ENCODE assay signal across 15 cellular contexts in the genomic region with DNA sequence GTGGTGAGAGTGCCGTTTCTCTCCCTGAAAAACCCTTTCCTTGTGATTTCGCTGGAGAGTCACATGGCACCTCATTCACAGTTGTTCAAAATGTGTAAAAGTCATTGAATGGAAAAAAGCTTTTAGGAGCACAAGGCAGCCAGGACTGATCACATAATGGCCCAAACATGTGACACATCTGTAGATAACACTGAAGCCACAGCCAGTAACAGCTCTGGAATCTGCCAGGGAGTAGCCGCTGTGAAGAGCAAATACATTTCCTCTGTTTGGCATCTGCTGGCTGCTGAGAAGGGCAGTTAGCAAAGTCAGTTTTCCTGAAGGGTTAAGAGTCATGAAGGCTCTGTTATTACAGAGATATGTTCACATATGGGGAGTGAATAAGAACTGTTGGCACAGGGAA.
DNase-seq lines count a peak whose midpoint lies in the region; ATAC-seq and TF ChIP-seq lines count a peak whose summit lies in the region.
"Had no signal": no experiment of that assay in that cellular context is flagged by ENCODE, and none has a peak within 500 bp of the region (broad histone marks: within the 10 kb centered on the region; RNA-seq: fewer than 3 reads in every experiment).

No MANE protein-coding gene starts in this region.

- H3K4me3 ChIP-seq in cardiac muscle cell (no peak overlapping the region), right atrium auricular region (no peak overlapping the region), right cardiac atrium (ENCODE audit: low read length) (no peak overlapping the region), psoas muscle (no peak overlapping the region), gastroesophageal sphincter (no peak overlapping the region)
- H3K4me3 ChIP-seq: SJCRH30, suprapubic skin had no signal

- DNase-seq in cardiac muscle cell (ENCODE audit: low read depth in 1 of 2, low spot score in 1 of 2) (peak; percentile 28 to 57), right atrium auricular region (ENCODE audit: low spot score) (no peak), amniotic epithelial cell (ENCODE audit: low read depth) (peak; percentile 61), right cardiac atrium (peak in 2 of 3 donors; percentile 18 to 41), SKM-1 (lab: John Stamatoyannopoulos, UW; ENCODE audit: unreplicated experiment) (no peak), psoas muscle (no peak)
- no peak for DNase-seq in activated CD8-positive, alpha-beta memory T cell treated with anti-CD3 and anti-CD28 coated beads, Interleukin-2, amount 50 U/mL, for 4 hours
- DNase-seq: activated CD8-positive, alpha-beta T cell treated with anti-CD3 and anti-CD28 coated beads for 36 hours; activated effector memory CD4-positive, alpha-beta T cell treated with anti-CD3 and anti-CD28 coated beads, Interleukin-2, amount 50 U/mL, for 16 hours; mammary epithelial cell; NCI-H2081 treated with DMSO at 0.1 percent for 48 hours; NCI-H774; SJCRH30 had no signal

- no peak for TF ChIP-seq EP300 in gastroesophageal sphincter (IDR thresholded peaks at IDR 0.05)

- no peaks in the 10 kb centered on the region for H3K9me3 ChIP-seq in cardiac muscle cell (ENCODE audit: low read depth)
- H3K9me3 ChIP-seq in right atrium auricular region, result no peaks in the 10 kb centered on the region
- H3K9me3 ChIP-seq in right cardiac atrium (ENCODE audit: control insufficient read depth, low read length), result no peaks in the 10 kb centered on the region
- no peaks in the 10 kb centered on the region for H3K9me3 ChIP-seq in psoas muscle
- H3K9me3 ChIP-seq in gastroesophageal sphincter, result no peaks in the 10 kb centered on the region
- H3K9me3 ChIP-seq: SJCRH30, suprapubic skin had no signal

- H3K4me1 ChIP-seq in cardiac muscle cell (ENCODE audit: low read depth) (peaks cover 11% of the 10 kb centered on the region), right atrium auricular region (peaks cover 0 to 3% of the 10 kb centered on the region in 2 donors), right cardiac atrium (ENCODE audit: control insufficient read depth, insufficient read depth, low read length) (peaks cover 2% of the 10 kb centered on the region), psoas muscle (no peaks in the 10 kb centered on the region), gastroesophageal sphincter (no peaks in the 10 kb centered on the region)
- H3K4me1 ChIP-seq: SJCRH30, suprapubic skin had no signal

- TF ChIP-seq CTCF in cardiac muscle cell (IDR thresholded peaks at IDR 0.05; ENCODE audit: low read depth, low read length) (no peak), right atrium auricular region (IDR thresholded peaks at IDR 0.05) (no peak), psoas muscle (IDR thresholded peaks at IDR 0.05) (no peak), gastroesophageal sphincter (IDR thresholded peaks at IDR 0.05) (no peak)

- intact Hi-C loops in right cardiac atrium (cut with DNase I), result no loop called here
- intact Hi-C loops in psoas muscle (cut with DNase I), result no loop called here

- WGBS in right cardiac atrium, result 21% methylated on average over 3 of the region's 3 CpGs
- 58 to 73% (median 73%) methylated on average over 3 of the region's 3 CpGs for WGBS in psoas muscle, 3 donors
- WGBS in gastroesophageal sphincter (ENCODE audit: low coverage in 1 of 2), 2 donors, result 56 to 60% methylated on average over 2 to 3 of the region's 3 CpGs

- H3K27ac ChIP-seq in cardiac muscle cell, result peak overlapping the region; percentile 4
- H3K27ac ChIP-seq in right atrium auricular region, result no peak overlapping the region
- no peak overlapping the region for H3K27ac ChIP-seq in right cardiac atrium (ENCODE audit: low read length)
- no peak overlapping the region for H3K27ac ChIP-seq in psoas muscle
- H3K27ac ChIP-seq in gastroesophageal sphincter, result no peak overlapping the region
- H3K27ac ChIP-seq: SJCRH30, suprapubic skin had no signal

- no peaks in the 10 kb centered on the region for H3K36me3 ChIP-seq in cardiac muscle cell
- no peaks in the 10 kb centered on the region for H3K36me3 ChIP-seq in right atrium auricular region
- H3K36me3 ChIP-seq in psoas muscle (ENCODE audit: insufficient read depth in 1 of 2, low read depth in 1 of 2), result no peaks in the 10 kb centered on the region
- H3K36me3 ChIP-seq in gastroesophageal sphincter, result no peaks in the 10 kb centered on the region
- H3K36me3 ChIP-seq: SJCRH30, suprapubic skin had no signal

- peak; percentile 86 to 88 for ATAC-seq in right cardiac atrium
- no peak for ATAC-seq in psoas muscle
- ATAC-seq in gastroesophageal sphincter, result no peak
- ATAC-seq: activated CD8-positive, alpha-beta T cell treated with anti-CD3 and anti-CD28 coated beads for 36 hours had no signal

- no peak for TF ChIP-seq POLR2A in gastroesophageal sphincter (IDR thresholded peaks at IDR 0.05)

- H3K27me3 ChIP-seq in cardiac muscle cell (no peaks in the 10 kb centered on the region), right atrium auricular region (no peaks in the 10 kb centered on the region), right cardiac atrium (ENCODE audit: control insufficient read depth, insufficient read depth) (no peaks in the 10 kb centered on the region), psoas muscle (ENCODE audit: insufficient read depth in 3 of 3, low read length in 2 of 3) (no peaks in the 10 kb centered on the region), gastroesophageal sphincter (no peaks in the 10 kb centered on the region)
- H3K27me3 ChIP-seq: SJCRH30, suprapubic skin had no signal

Comparison
In these comparisons a context has a peak if more than half of its experiments do, and no peak if none do; other contexts are left out.
1. DNase-seq: peak in cardiac muscle cell (2 of 2), amniotic epithelial cell (single experiment) and right cardiac atrium (2 of 3); none in right atrium auricular region (single experiment), SKM-1 (single experiment), psoas muscle (0 of 2) and activated CD8-positive, alpha-beta memory T cell treated with anti-CD3 and anti-CD28 coated beads, Interleukin-2, amount 50 U/mL, for 4 hours (single experiment).
2. ATAC-seq: peak in right cardiac atrium (2 of 2); none in psoas muscle (0 of 4) and gastroesophageal sphincter (single experiment).